26 cellular contexts compared by ENCODE assay signal in genomic region chr7:67602246-67602645, GRCh38.
DNase-seq lines count a peak whose midpoint lies in the region; ATAC-seq, FAIRE-seq and TF ChIP-seq lines count a peak whose summit lies in the region.
"Had no signal": no experiment of that assay in that cellular context is flagged by ENCODE, and none has a peak within 500 bp of the region (broad histone marks: within the 10 kb centered on the region; RNA-seq: fewer than 3 reads in every experiment).

No MANE protein-coding gene starts in this region.

- no peak for TF ChIP-seq EP300 in K562 (IDR thresholded peaks at IDR 0.05; ENCODE audit: low read length)

- H3K4me3 ChIP-seq in right atrium auricular region (no peak overlapping the region), BLaER1 (no peak overlapping the region), K562 (no peak overlapping the region)
- H3K4me3 ChIP-seq: GM23338, HAP-1 had no signal

- no peaks in the 10 kb centered on the region for H3K9me1 ChIP-seq in K562 (ENCODE audit: control insufficient read depth, insufficient read depth, low read length)

- POLR2A ChIA-PET in K562 (lab: Yijun Ruan, JAX), result no interaction called here

- no peaks in the 10 kb centered on the region for H3K36me3 Mint-ChIP-seq in nephron progenitor cell (ENCODE audit: low read depth)
- no peaks in the 10 kb centered on the region for H3K36me3 Mint-ChIP-seq in osteocyte (ENCODE audit: unreplicated experiment)
- no peaks in the 10 kb centered on the region for H3K36me3 Mint-ChIP-seq in Calu3 (ENCODE audit: insufficient read depth, unreplicated experiment)
- H3K36me3 Mint-ChIP-seq: CD4-positive, CD25-positive, alpha-beta regulatory T cell; CD8-positive, alpha-beta T cell had no signal

- no peak for FAIRE-seq in K562 (lab: Jason Lieb, UNC)
- FAIRE-seq: D721Med, GM12891, GM18507, H54 had no signal

- H3K27ac Mint-ChIP-seq in nephron progenitor cell (peak overlapping the region; percentile 30), osteocyte (ENCODE audit: unreplicated experiment) (no peak overlapping the region), Calu3 (ENCODE audit: unreplicated experiment) (no peak overlapping the region)
- H3K27ac Mint-ChIP-seq: CD4-positive, CD25-positive, alpha-beta regulatory T cell; CD8-positive, alpha-beta T cell; GM23338; HFFc6 had no signal

- H2AFZ ChIP-seq in K562 (ENCODE audit: low read depth, low read length), result no peak overlapping the region
- H2AFZ ChIP-seq: GM23338 had no signal

- BruUV-seq in K562 (replicated peaks; lab: Mats Ljungman, UMichigan), result no TSS peak
- BruUV-seq in Calu3 (replicated peaks; lab: Mats Ljungman, UMichigan), result no TSS peak

- H3K27me3 Mint-ChIP-seq in nephron progenitor cell (ENCODE audit: low read depth, poor library complexity), result peaks cover 34% of the 10 kb centered on the region
- H3K27me3 Mint-ChIP-seq in osteocyte (ENCODE audit: unreplicated experiment), result no peaks in the 10 kb centered on the region
- no peaks in the 10 kb centered on the region for H3K27me3 Mint-ChIP-seq in Calu3 (ENCODE audit: unreplicated experiment)
- H3K27me3 Mint-ChIP-seq: CD4-positive, CD25-positive, alpha-beta regulatory T cell had no signal

- H3K4me3 Mint-ChIP-seq in nephron progenitor cell (no peak overlapping the region), osteocyte (ENCODE audit: unreplicated experiment) (no peak overlapping the region), Calu3 (ENCODE audit: low read depth, unreplicated experiment) (no peak overlapping the region)
- H3K4me3 Mint-ChIP-seq: CD4-positive, CD25-positive, alpha-beta regulatory T cell; CD8-positive, alpha-beta T cell; GM23338; HFFc6 had no signal

- H3K9me3 Mint-ChIP-seq in nephron progenitor cell, result peaks cover 15% of the 10 kb centered on the region
- peaks cover 41% of the 10 kb centered on the region for H3K9me3 Mint-ChIP-seq in osteocyte (ENCODE audit: unreplicated experiment)
- peaks cover 6% of the 10 kb centered on the region for H3K9me3 Mint-ChIP-seq in Calu3 (ENCODE audit: low read depth, unreplicated experiment)

- in situ Hi-C loops in K562 (cut with MboI), result no loop called here

- H3K9ac ChIP-seq in BLaER1 (no peak overlapping the region), K562 (ENCODE audit: insufficient read depth in 1 of 2, low read depth in 2 of 2, low read length in 2 of 2) (no peak overlapping the region)

- DNase-seq in cardiac septum (ENCODE audit: low spot score) (peak; percentile 12), right atrium auricular region (ENCODE audit: low spot score) (no peak), K562 (ENCODE audit: extremely low read depth in 1 of 4, low spot score in 3 of 4) (no peak), nephron progenitor cell (no peak), osteocyte (ENCODE audit: extremely low spot score, unreplicated experiment) (no peak), Calu3 (no peak), AG08395 (ENCODE audit: low spot score) (no peak)
- DNase-seq: 8988T; AML-193; BE2C; Caco-2; CD4-positive, CD25-positive, alpha-beta regulatory T cell; CD8-positive, alpha-beta T cell; DMS 273 treated with DMSO at 0.1 percent for 48 hours; DMS79; EL; GDM1; HFFc6 had no signal

- H3K4me1 Mint-ChIP-seq in nephron progenitor cell (peaks cover 22% of the 10 kb centered on the region), osteocyte (ENCODE audit: unreplicated experiment) (no peaks in the 10 kb centered on the region), Calu3 (ENCODE audit: low read depth, unreplicated experiment) (no peaks in the 10 kb centered on the region)
- H3K4me1 Mint-ChIP-seq: CD4-positive, CD25-positive, alpha-beta regulatory T cell; GM23338 had no signal

- peaks cover 0 to 10% of the 10 kb centered on the region in 2 donors for H3K9me3 ChIP-seq in right atrium auricular region
- peaks cover 15% of the 10 kb centered on the region; the same call in 1 of the 2 replicates for H3K9me3 ChIP-seq in BLaER1
- H3K9me3 ChIP-seq in K562 (replicated peaks; ENCODE audit: control insufficient read depth, insufficient read depth, low read depth, low read length), result no peaks in the 10 kb centered on the region
- H3K9me3 ChIP-seq: HAP-1 had no signal

- no peak for ATAC-seq in K562
- ATAC-seq: CD8-positive, alpha-beta T cell; GM23338 had no signal

- TF ChIP-seq CTCF in right atrium auricular region (IDR thresholded peaks at IDR 0.05), result no peak
- no peak for TF ChIP-seq CTCF in K562 (IDR thresholded peaks at IDR 0.05 in 2 of 3, conservative IDR thresholded peaks at IDR 0.05 in 1 of 3; ENCODE audit: insufficient read depth in 2 of 3, low read depth in 1 of 3, low read length in 3 of 3)
- TF ChIP-seq CTCF in nephron progenitor cell (IDR thresholded peaks at IDR 0.05), result no peak
- TF ChIP-seq CTCF in osteocyte (IDR thresholded peaks at IDR 0.05), result no peak
- no peak for TF ChIP-seq CTCF in Calu3 (IDR thresholded peaks at IDR 0.05; ENCODE audit: unreplicated experiment)

- no peaks in the 10 kb centered on the region for H3K79me2 ChIP-seq in K562 (ENCODE audit: control insufficient read depth, insufficient read depth, low read length)

- TF ChIP-seq RAD21 in K562 (CRISPR knock-in tag; conservative IDR thresholded peaks at IDR 0.05 in 1 of 2, IDR thresholded peaks at IDR 0.05 in 1 of 2), result no peak

- WGBS in K562 (ENCODE audit: insufficient coverage, low coverage, missing lambda C conversion rate), result 6% methylated on average over 9 of the region's 9 CpGs

- no peaks in the 10 kb centered on the region for H4K20me1 ChIP-seq in BLaER1
- no peaks in the 10 kb centered on the region for H4K20me1 ChIP-seq in K562 (replicated peaks; ENCODE audit: control insufficient read depth, insufficient read depth, low read length)

- no peaks in the 10 kb centered on the region for H3K4me1 ChIP-seq in right atrium auricular region
- peaks cover 21% of the 10 kb centered on the region for H3K4me1 ChIP-seq in BLaER1
- H3K4me1 ChIP-seq in K562 (replicated peaks in 1 of 2; ENCODE audit: control insufficient read depth in 2 of 2, insufficient read depth in 2 of 2, low read length in 2 of 2), result no peaks in the 10 kb centered on the region
- H3K4me1 ChIP-seq: BE2C, Caco-2, HAP-1 had no signal

- H3K36me3 ChIP-seq in right atrium auricular region, result no peaks in the 10 kb centered on the region
- no peaks in the 10 kb centered on the region for H3K36me3 ChIP-seq in BLaER1
- H3K36me3 ChIP-seq in K562 (ENCODE audit: control insufficient read depth, insufficient read depth, low read length), result no peaks in the 10 kb centered on the region
- H3K36me3 ChIP-seq: BE2C, HAP-1 had no signal

- no peaks in the 10 kb centered on the region for H3K27me3 ChIP-seq in right atrium auricular region
- no peaks in the 10 kb centered on the region for H3K27me3 ChIP-seq in BLaER1
- H3K27me3 ChIP-seq in K562 (ENCODE audit: control insufficient read depth in 2 of 2, insufficient read depth in 2 of 2, low read length in 2 of 2), result peaks cover 3% of the 10 kb centered on the region in 2 experiments; a peak in 1 of 5 replicates
- H3K27me3 ChIP-seq: BE2C had no signal

- H3K27ac ChIP-seq in right atrium auricular region, result no peak overlapping the region
- no peak overlapping the region for H3K27ac ChIP-seq in BLaER1
- H3K27ac ChIP-seq in K562 (ENCODE audit: extremely low read depth, low read depth, low read length), result no peak overlapping the region
- H3K27ac ChIP-seq: C4-2B had no signal

- peak overlapping the region; percentile 18 for H3K4me2 ChIP-seq in BLaER1
- no peak overlapping the region for H3K4me2 ChIP-seq in K562 (ENCODE audit: insufficient read depth, low read length)
- H3K4me2 ChIP-seq: GM23338 had no signal

- TF ChIP-seq POLR2A in K562 (conservative IDR thresholded peaks at IDR 0.05), result no peak

- intact Hi-C loops in cardiac septum (cut with DNase I) (no loop called here), K562 (cut with micrococcal nuclease) (no loop called here), Calu3 (cut with micrococcal nuclease; ENCODE audit: unreplicated experiment) (no loop called here)

- CTCF ChIA-PET in K562 (lab: Yijun Ruan, JAX; ENCODE audit: low intra/inter-chr PET ratio), result no interaction called here
- CTCF ChIA-PET in Calu3 (lab: Charles Lee), result interaction anchor here (0.6 kb wide), 1 partner anchor 23 kb away, joined by 3 read pairs; no protein-coding TSS in a partner anchor

TF ChIP-seq in K562, 482 proteins besides CTCF, POLR2A, EP300 and RAD21:
- TF ChIP-seq ZNF445 (CRISPR knock-in tag; IDR thresholded peaks at IDR 0.05; ENCODE audit: low read depth) (no peak), MAFF (IDR thresholded peaks at IDR 0.05; ENCODE audit: low read length) (peak; percentile 98), ZNF316 (IDR thresholded peaks at IDR 0.05) (peak; percentile 96), MAFG (tag; conservative IDR thresholded peaks at IDR 0.05) (peak; percentile 94), SRSF3 (IDR thresholded peaks at IDR 0.05; ENCODE audit: insufficient read depth, low read length) (no peak), MAFK (IDR thresholded peaks at IDR 0.05; ENCODE audit: low read length) (peak; percentile 99), MEF2D (tag; conservative IDR thresholded peaks at IDR 0.05; ENCODE audit: low read depth) (no peak), FOS (IDR thresholded peaks at IDR 0.05; ENCODE audit: extremely low read depth, insufficient read length) (no peak), C11orf30 (IDR thresholded peaks at IDR 0.05; ENCODE audit: low read depth) (peak; percentile 89), NFE2 (IDR thresholded peaks at IDR 0.05; ENCODE audit: low read depth) (peak; percentile 55; the same call in 1 of the 2 replicates), NFE2L1 (tag; IDR thresholded peaks at IDR 0.05; ENCODE audit: borderline replicate concordance, low read depth) (peak; percentile 45; the same call in 1 of the 2 replicates), ZNF347 (CRISPR knock-in tag; IDR thresholded peaks at IDR 0.05; ENCODE audit: low read depth) (no peak), ZNF639 (CRISPR knock-in tag; conservative IDR thresholded peaks at IDR 0.05 in 1 of 2, IDR thresholded peaks at IDR 0.05 in 1 of 2) (no peak)
